8 cellular contexts compared by ENCODE assay signal in genomic region chrX:41084360-41085104, GRCh38. TPM values are rescaled to one million over a fixed set of nuclear protein-coding genes. Genes with fewer than 3 reads are reported as not detected.
DNase-seq lines count a peak whose midpoint lies in the region; TF ChIP-seq lines count a peak whose summit lies in the region.

No MANE protein-coding gene starts in this region.

- peaks cover 24% of the 10 kb centered on the region for H3K4me1 Mint-ChIP-seq in activated naive CD4-positive, alpha-beta T cell treated with anti-CD3 and anti-CD28 coated beads for 36 hours (ENCODE audit: low read depth)
- peaks cover 17% of the 10 kb centered on the region for H3K4me1 Mint-ChIP-seq in neural progenitor cell

- peak overlapping the region; percentile 89 for H3K4me3 Mint-ChIP-seq in activated naive CD4-positive, alpha-beta T cell treated with anti-CD3 and anti-CD28 coated beads for 36 hours
- peak overlapping the region; percentile 92 for H3K4me3 Mint-ChIP-seq in neural progenitor cell

- TF ChIP-seq CTCF in HFF-Myc (IDR thresholded peaks at IDR 0.05; ENCODE audit: low read depth, low read length, missing control alignments) (no peak), neural progenitor cell (IDR thresholded peaks at IDR 0.05) (no peak)

- DNase-seq in GM04503 (ENCODE audit: low read depth) (peak; percentile 82), HFF-Myc (ENCODE audit: extremely low read depth, low read depth) (peak; percentile 75), MV-4-11 (lab: John Stamatoyannopoulos, UW) (peak; percentile 90), SJSA1 (ENCODE audit: low read depth in 1 of 2, low spot score in 2 of 2) (peak; percentile 95 to 99), foreskin melanocyte (peak; percentile 88), neural progenitor cell (ENCODE audit: low spot score) (peak; percentile 98)
- DNase-seq in activated naive CD4-positive, alpha-beta T cell treated with anti-CD3 and anti-CD28 coated beads for 36 hours: peak; percentile 96

- peak overlapping the region; percentile 80 for H3K4me2 ChIP-seq in neural progenitor cell

- H3K79me2 ChIP-seq in neural progenitor cell (ENCODE audit: low read depth): peaks cover 47% of the 10 kb centered on the region

- H3K9ac ChIP-seq in neural progenitor cell (peak overlapping the region; percentile 98), stomach smooth muscle (ENCODE audit: low read length in 2 of 2) (peak overlapping the region; percentile 89 to 93)

- H3K27ac ChIP-seq in SJSA1 (peak overlapping the region; percentile 100), neural progenitor cell (peak overlapping the region; percentile 100), stomach smooth muscle (ENCODE audit: low read length) (peak overlapping the region; percentile 97)

- H3K27me3 ChIP-seq in SJSA1 (replicated peaks) (no peaks in the 10 kb centered on the region), neural progenitor cell (no peaks in the 10 kb centered on the region), stomach smooth muscle (ENCODE audit: control insufficient read depth in 1 of 2, insufficient read depth in 2 of 2, low read length in 2 of 2) (no peaks in the 10 kb centered on the region)

- H3K9me3 Mint-ChIP-seq in activated naive CD4-positive, alpha-beta T cell treated with anti-CD3 and anti-CD28 coated beads for 36 hours: no peaks in the 10 kb centered on the region
- H3K9me3 Mint-ChIP-seq in neural progenitor cell: no peaks in the 10 kb centered on the region

- H3K9me3 ChIP-seq in SJSA1 (replicated peaks): no peaks in the 10 kb centered on the region
- no peaks in the 10 kb centered on the region for H3K9me3 ChIP-seq in neural progenitor cell (ENCODE audit: low read depth)
- H3K9me3 ChIP-seq in stomach smooth muscle (ENCODE audit: control insufficient read depth in 2 of 2, low read length in 2 of 2): no peaks in the 10 kb centered on the region

- H3K4me3 ChIP-seq in HFF-Myc (replicated peaks; ENCODE audit: low read depth, low read length) (peak overlapping the region; percentile 74), SJSA1 (peak overlapping the region; percentile 83), neural progenitor cell (peak overlapping the region; percentile 84), stomach smooth muscle (ENCODE audit: low read length in 2 of 2) (peak overlapping the region; percentile 65 to 88)

- H3K4me1 ChIP-seq in SJSA1 (replicated peaks): 0 out of 2 replicates have a peak, but pooled peaks cover 6% of the 10 kb centered on the region
- H3K4me1 ChIP-seq in neural progenitor cell: peaks cover 12% of the 10 kb centered on the region
- no peaks in the 10 kb centered on the region for H3K4me1 ChIP-seq in stomach smooth muscle (ENCODE audit: control insufficient read depth, insufficient read depth, low read length)

- peaks cover 9% of the 10 kb centered on the region for H3F3A ChIP-seq in neural progenitor cell (ENCODE audit: low read depth)

- CTCF ChIA-PET in activated naive CD4-positive, alpha-beta T cell treated with anti-CD3 and anti-CD28 coated beads for 36 hours (lab: Charles Lee): interaction anchor here (1.2 kb wide), 1 partner anchor 32 kb away, joined by 3 read pairs; no protein-coding TSS in a partner anchor

- H4K20me1 ChIP-seq in neural progenitor cell (ENCODE audit: low read depth): peaks cover 31% of the 10 kb centered on the region

- no peaks in the 10 kb centered on the region for H3K27me3 Mint-ChIP-seq in activated naive CD4-positive, alpha-beta T cell treated with anti-CD3 and anti-CD28 coated beads for 36 hours (ENCODE audit: low read depth)
- H3K27me3 Mint-ChIP-seq in neural progenitor cell (ENCODE audit: insufficient read depth, low read depth): no peaks in the 10 kb centered on the region

- H3K36me3 ChIP-seq in SJSA1 (peaks cover 9% of the 10 kb centered on the region; the same call in 1 of the 2 replicates), neural progenitor cell (no peaks in the 10 kb centered on the region), stomach smooth muscle (ENCODE audit: control insufficient read depth in 2 of 2, insufficient read depth in 2 of 2, low read length in 2 of 2) (no peaks in the 10 kb centered on the region)

- H3K36me3 Mint-ChIP-seq in activated naive CD4-positive, alpha-beta T cell treated with anti-CD3 and anti-CD28 coated beads for 36 hours (ENCODE audit: low read depth): peaks cover 10% of the 10 kb centered on the region
- no peaks in the 10 kb centered on the region for H3K36me3 Mint-ChIP-seq in neural progenitor cell

- intact Hi-C loops in activated naive CD4-positive, alpha-beta T cell treated with anti-CD3 and anti-CD28 coated beads for 36 hours (cut with micrococcal nuclease): loop anchor here (1.0 to 10.0 kb wide), 11 partner anchors 32 to 910 kb away; partner anchors contain the start of genes ATP6AP2, CASK, CXorf38 and MED14

- H2AFZ ChIP-seq in neural progenitor cell (replicated peaks): no peak overlapping the region

- peak overlapping the region; percentile 100 for H3K27ac Mint-ChIP-seq in activated naive CD4-positive, alpha-beta T cell treated with anti-CD3 and anti-CD28 coated beads for 36 hours
- peak overlapping the region; percentile 97 for H3K27ac Mint-ChIP-seq in neural progenitor cell

RNA-seq across cellular contexts. Expression of gene USP9X, which starts 0.7 kb away (rescaled TPM):
- 37.1 and 51.8 TPM in 2 replicates for total RNA-seq in SJSA1 (2014; rRNA removed; shearing (Covaris generic))
- total RNA-seq in activated naive CD4-positive, alpha-beta T cell treated with anti-CD3 and anti-CD28 coated beads for 36 hours: 10 to 100 TPM; 60.0 to 63.4 TPM
- total RNA-seq in neural progenitor cell (ENCODE audit: low replicate concordance): 92.5 and 115 TPM in 2 replicates

Comparison
In these comparisons a context has a peak if more than half of its experiments do, and no peak if none do; other contexts are left out.
1. Peak in every context shown above with its lines: DNase-seq, H3K4me3 ChIP-seq and H3K27ac ChIP-seq.